8 cellular contexts compared by ENCODE assay signal in genomic region chr2:217685255-217685605, GRCh38.
DNase-seq lines count a peak whose midpoint lies in the region; ATAC-seq and TF ChIP-seq lines count a peak whose summit lies in the region.
"Had no signal": no experiment of that assay in that cellular context is flagged by ENCODE, and none has a peak within 500 bp of the region (broad histone marks: within the 10 kb centered on the region; RNA-seq: fewer than 3 reads in every experiment).

No MANE protein-coding gene starts in this region.

- H3K27me3 Mint-ChIP-seq in WTC11 (ENCODE audit: low read depth): peaks cover 66% of the 10 kb centered on the region
- H3K27me3 Mint-ChIP-seq in stimulated activated naive CD8-positive, alpha-beta T cell treated with anti-CD3 and anti-CD28 coated beads, Interleukin-15, amount 100 ng/mL, for 72 hours: no peaks in the 10 kb centered on the region

- TF ChIP-seq CTCF in WTC11 (IDR thresholded peaks at IDR 0.05): no peak
- TF ChIP-seq CTCF in tibial artery (IDR thresholded peaks at IDR 0.05): no peak

- no peaks in the 10 kb centered on the region for H3K9me3 ChIP-seq in right cardiac atrium (ENCODE audit: control insufficient read depth, low read length)
- H3K9me3 ChIP-seq in tibial artery: no peaks in the 10 kb centered on the region
- H3K9me3 ChIP-seq: Peyer's patch had no signal

- peak; percentile 56 for DNase-seq in HuH-7 (ENCODE audit: low spot score)
- peak; percentile 21 for DNase-seq in WTC11 (ENCODE audit: low spot score)
- peak in 2 of 3 donors; percentile 61 to 77 for DNase-seq in right cardiac atrium
- DNase-seq in tibial artery: peak; percentile 88 to 94
- no peak for DNase-seq in central memory CD4-positive, alpha-beta T cell
- no peak for DNase-seq in stimulated activated naive CD8-positive, alpha-beta T cell treated with anti-CD3 and anti-CD28 coated beads, Interleukin-15, amount 100 ng/mL, for 72 hours

- H3K9me3 Mint-ChIP-seq in WTC11: no peaks in the 10 kb centered on the region
- H3K9me3 Mint-ChIP-seq in stimulated activated naive CD8-positive, alpha-beta T cell treated with anti-CD3 and anti-CD28 coated beads, Interleukin-15, amount 100 ng/mL, for 72 hours: no peaks in the 10 kb centered on the region

- H3K4me1 ChIP-seq in right cardiac atrium (ENCODE audit: control insufficient read depth, insufficient read depth, low read length) (no peaks in the 10 kb centered on the region), tibial artery (peaks cover 0 to 63% (median 14%) of the 10 kb centered on the region in 4 donors)
- H3K4me1 ChIP-seq: Peyer's patch had no signal

- CTCF ChIA-PET in WTC11 (lab: Charles Lee): no interaction called here

- H3K36me3 ChIP-seq in tibial artery: peaks cover 0 to 12% (median 12%) of the 10 kb centered on the region in 3 donors
- H3K36me3 ChIP-seq: Peyer's patch had no signal

- H3K27me3 ChIP-seq in right cardiac atrium (ENCODE audit: control insufficient read depth, insufficient read depth): no peaks in the 10 kb centered on the region
- H3K27me3 ChIP-seq in tibial artery: no peaks in the 10 kb centered on the region
- H3K27me3 ChIP-seq: Peyer's patch had no signal

- no peak overlapping the region for H3K27ac Mint-ChIP-seq in WTC11
- H3K27ac Mint-ChIP-seq in stimulated activated naive CD8-positive, alpha-beta T cell treated with anti-CD3 and anti-CD28 coated beads, Interleukin-15, amount 100 ng/mL, for 72 hours: no peak overlapping the region

- no peaks in the 10 kb centered on the region for H3K36me3 Mint-ChIP-seq in WTC11

- POLR2A ChIA-PET in WTC11 (lab: Charles Lee): no interaction called here

- intact Hi-C loops in right cardiac atrium (cut with DNase I) (no loop called here), tibial artery (cut with DNase I; ENCODE audit: low total_unique reads) (no loop called here)

- H3K4me3 Mint-ChIP-seq in WTC11: no peak overlapping the region
- no peak overlapping the region for H3K4me3 Mint-ChIP-seq in stimulated activated naive CD8-positive, alpha-beta T cell treated with anti-CD3 and anti-CD28 coated beads, Interleukin-15, amount 100 ng/mL, for 72 hours

- ATAC-seq in WTC11 (peak; percentile 60), right cardiac atrium (peak; percentile 88 to 89), GM18868 (IDR thresholded peaks at IDR 0.05; ENCODE audit: unreplicated experiment) (no peak)
- ATAC-seq in stimulated activated naive CD8-positive, alpha-beta T cell treated with anti-CD3 and anti-CD28 coated beads, Interleukin-15, amount 100 ng/mL, for 72 hours: no peak

- H3K27ac ChIP-seq in right cardiac atrium (ENCODE audit: low read length) (no peak overlapping the region), tibial artery (peak overlapping the region; percentile 58 to 66)

- H3K4me1 Mint-ChIP-seq in WTC11: peaks cover 9% of the 10 kb centered on the region
- no peaks in the 10 kb centered on the region for H3K4me1 Mint-ChIP-seq in stimulated activated naive CD8-positive, alpha-beta T cell treated with anti-CD3 and anti-CD28 coated beads, Interleukin-15, amount 100 ng/mL, for 72 hours

- 32% methylated on average over 4 of the region's 4 CpGs for WGBS in right cardiac atrium

- H3K4me3 ChIP-seq in right cardiac atrium (ENCODE audit: low read length) (no peak overlapping the region), tibial artery (no peak overlapping the region)
- H3K4me3 ChIP-seq: Peyer's patch had no signal

TF ChIP-seq in WTC11, 78 proteins besides CTCF, POLR2A, EP300 and RAD21:
- TF ChIP-seq GABPB1 (CRISPR knock-in tag; IDR thresholded peaks at IDR 0.05) (peak; percentile 98), MAX (CRISPR knock-in tag; IDR thresholded peaks at IDR 0.05) (0 out of 2 replicates have a peak, but pooled peaks have one; percentile 16), CREB1 (CRISPR knock-in tag; IDR thresholded peaks at IDR 0.05) (no peak)

Comparison
In these comparisons a context has a peak if more than half of its experiments do, and no peak if none do; other contexts are left out.
1. DNase-seq: peak in HuH-7 (single experiment), WTC11 (single experiment), right cardiac atrium (2 of 3) and tibial artery (2 of 2); none in central memory CD4-positive, alpha-beta T cell (single experiment) and stimulated activated naive CD8-positive, alpha-beta T cell treated with anti-CD3 and anti-CD28 coated beads, Interleukin-15, amount 100 ng/mL, for 72 hours (0 of 2).
2. ATAC-seq: peak in WTC11 (single experiment) and right cardiac atrium (2 of 2); none in GM18868 (single experiment) and stimulated activated naive CD8-positive, alpha-beta T cell treated with anti-CD3 and anti-CD28 coated beads, Interleukin-15, amount 100 ng/mL, for 72 hours (single experiment).